Comparison of ENCODE assay signal across 8 cellular contexts in genomic region chr7:98400538-98401427, GRCh38. TPM values are rescaled to one million over a fixed set of nuclear protein-coding genes. Genes with fewer than 3 reads are reported as not detected.
DNase-seq lines count a peak whose midpoint lies in the region; ATAC-seq and TF ChIP-seq lines count a peak whose summit lies in the region.

A gene with protein sequence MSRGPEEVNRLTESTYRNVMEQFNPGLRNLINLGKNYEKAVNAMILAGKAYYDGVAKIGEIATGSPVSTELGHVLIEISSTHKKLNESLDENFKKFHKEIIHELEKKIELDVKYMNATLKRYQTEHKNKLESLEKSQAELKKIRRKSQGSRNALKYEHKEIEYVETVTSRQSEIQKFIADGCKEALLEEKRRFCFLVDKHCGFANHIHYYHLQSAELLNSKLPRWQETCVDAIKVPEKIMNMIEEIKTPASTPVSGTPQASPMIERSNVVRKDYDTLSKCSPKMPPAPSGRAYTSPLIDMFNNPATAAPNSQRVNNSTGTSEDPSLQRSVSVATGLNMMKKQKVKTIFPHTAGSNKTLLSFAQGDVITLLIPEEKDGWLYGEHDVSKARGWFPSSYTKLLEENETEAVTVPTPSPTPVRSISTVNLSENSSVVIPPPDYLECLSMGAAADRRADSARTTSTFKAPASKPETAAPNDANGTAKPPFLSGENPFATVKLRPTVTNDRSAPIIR (minus strand): TSS chr7:98401090. CDS start chr7:98400852, 238 bp downstream.

- H3K9me3 Mint-ChIP-seq in activated CD4-positive, alpha-beta T cell treated with anti-CD3 and anti-CD28 coated beads, Interleukin-2, amount 10 ng/mL, durations not matched to agents 24 days and 14 days, result no peaks in the 10 kb centered on the region

- intact Hi-C loops in activated CD4-positive, alpha-beta T cell treated with anti-CD3 and anti-CD28 coated beads, Interleukin-2, amount 10 ng/mL, durations not matched to agents 24 days and 14 days (cut with micrococcal nuclease), result loop anchor here (10.0 kb wide), 1 partner anchor 116 kb away; the partner anchor contains the start of gene BRI3
- intact Hi-C loops in lower lobe of right lung (cut with DNase I), result no loop called here

- peaks cover 5% of the 10 kb centered on the region for H3K4me1 ChIP-seq in lower lobe of right lung

- CTCF ChIA-PET in AG04449 (lab: Yijun Ruan, JAX), result interaction anchor here (0.9 to 5.3 kb wide), 21 partner anchors 8 to 148 kb away, joined by 3 to 57 read pairs (median 6); no protein-coding TSS in a partner anchor

- TF ChIP-seq CTCF in AG04449 (IDR thresholded peaks at IDR 0.05; ENCODE audit: insufficient read depth, low read length, missing control alignments), result peak; percentile 90
- peak; percentile 80 for TF ChIP-seq CTCF in lower lobe of right lung (IDR thresholded peaks at IDR 0.05)

- peak within 1 kb of the TSS; percentile 72 for H3K4me3 ChIP-seq in AG04449 (ENCODE audit: low read depth, low read length)
- peak within 1 kb of the TSS; percentile 73 for H3K4me3 ChIP-seq in lower lobe of right lung

- peak; percentile 81 for ATAC-seq in GM18909 (IDR thresholded peaks at IDR 0.05; ENCODE audit: poor library complexity, unreplicated experiment)
- ATAC-seq in HG03135 (IDR thresholded peaks at IDR 0.05; ENCODE audit: unreplicated experiment), result peak; percentile 78
- ATAC-seq in lower lobe of right lung, result peak; percentile 98 to 99

- peak within 1 kb of the TSS; percentile 77 for H3K27ac ChIP-seq in lower lobe of right lung

- POLR2A ChIA-PET in AG04449 (lab: Yijun Ruan, JAX), result interaction anchor here (0.6 to 1.1 kb wide), 4 partner anchors 49 to 460 kb away, joined by 3 to 4 read pairs (median 3); no protein-coding TSS in a partner anchor

- no peaks in the 10 kb centered on the region for H3K4me1 Mint-ChIP-seq in activated CD4-positive, alpha-beta T cell treated with anti-CD3 and anti-CD28 coated beads, Interleukin-2, amount 10 ng/mL, durations not matched to agents 24 days and 14 days

- no peak for DNase-seq in AG04449 (ENCODE audit: low read depth, low spot score)
- DNase-seq in NCI-H2196 treated with DMSO at 0.1 percent for 48 hours (lab: John Stamatoyannopoulos, UW; ENCODE audit: unreplicated experiment), result peak; percentile 92
- peak; percentile 91 for DNase-seq in activated CD4-positive, alpha-beta T cell treated with anti-CD3 and anti-CD28 coated beads, Interleukin-2, amount 10 ng/mL, durations not matched to agents 24 days and 14 days
- DNase-seq in dermis blood vessel endothelial cell, result peak; percentile 79
- DNase-seq in lower lobe of right lung, result peak; percentile 93
- peak; percentile 62 for DNase-seq in stimulated activated CD8-positive, alpha-beta memory T cell treated with anti-CD3 and anti-CD28 coated beads, Interleukin-12 subunit alpha, Interleukin-12 subunit beta, amount 100 ng/mL, for 4 hours (ENCODE audit: low read depth)

- no peaks in the 10 kb centered on the region for H3K36me3 Mint-ChIP-seq in activated CD4-positive, alpha-beta T cell treated with anti-CD3 and anti-CD28 coated beads, Interleukin-2, amount 10 ng/mL, durations not matched to agents 24 days and 14 days (ENCODE audit: low read depth)

- H3K36me3 ChIP-seq in lower lobe of right lung, result no peaks in the 10 kb centered on the region

- peaks cover 13% of the 10 kb centered on the region for H3K27me3 ChIP-seq in lower lobe of right lung (ENCODE audit: low read depth)

- H3K27ac Mint-ChIP-seq in activated CD4-positive, alpha-beta T cell treated with anti-CD3 and anti-CD28 coated beads, Interleukin-2, amount 10 ng/mL, durations not matched to agents 24 days and 14 days, result no peak within 1 kb of the TSS

- H3K9me3 ChIP-seq in lower lobe of right lung, result no peaks in the 10 kb centered on the region

- H3K4me3 Mint-ChIP-seq in activated CD4-positive, alpha-beta T cell treated with anti-CD3 and anti-CD28 coated beads, Interleukin-2, amount 10 ng/mL, durations not matched to agents 24 days and 14 days, result peak within 1 kb of the TSS; percentile 48

- peaks cover 16% of the 10 kb centered on the region for H3K27me3 Mint-ChIP-seq in activated CD4-positive, alpha-beta T cell treated with anti-CD3 and anti-CD28 coated beads, Interleukin-2, amount 10 ng/mL, durations not matched to agents 24 days and 14 days

RNA-seq across cellular contexts. Expression of the gene that starts here (rescaled TPM):
- 1.3 and 1.4 TPM in 2 replicates for total RNA-seq in activated CD4-positive, alpha-beta T cell treated with anti-CD3 and anti-CD28 coated beads, Interleukin-2, amount 10 ng/mL, durations not matched to agents 24 days and 14 days
- total RNA-seq in dermis blood vessel endothelial cell (0.84 and 1.4 TPM in 2 replicates), lower lobe of right lung (21.1 TPM)
